In the genomic region with DNA sequence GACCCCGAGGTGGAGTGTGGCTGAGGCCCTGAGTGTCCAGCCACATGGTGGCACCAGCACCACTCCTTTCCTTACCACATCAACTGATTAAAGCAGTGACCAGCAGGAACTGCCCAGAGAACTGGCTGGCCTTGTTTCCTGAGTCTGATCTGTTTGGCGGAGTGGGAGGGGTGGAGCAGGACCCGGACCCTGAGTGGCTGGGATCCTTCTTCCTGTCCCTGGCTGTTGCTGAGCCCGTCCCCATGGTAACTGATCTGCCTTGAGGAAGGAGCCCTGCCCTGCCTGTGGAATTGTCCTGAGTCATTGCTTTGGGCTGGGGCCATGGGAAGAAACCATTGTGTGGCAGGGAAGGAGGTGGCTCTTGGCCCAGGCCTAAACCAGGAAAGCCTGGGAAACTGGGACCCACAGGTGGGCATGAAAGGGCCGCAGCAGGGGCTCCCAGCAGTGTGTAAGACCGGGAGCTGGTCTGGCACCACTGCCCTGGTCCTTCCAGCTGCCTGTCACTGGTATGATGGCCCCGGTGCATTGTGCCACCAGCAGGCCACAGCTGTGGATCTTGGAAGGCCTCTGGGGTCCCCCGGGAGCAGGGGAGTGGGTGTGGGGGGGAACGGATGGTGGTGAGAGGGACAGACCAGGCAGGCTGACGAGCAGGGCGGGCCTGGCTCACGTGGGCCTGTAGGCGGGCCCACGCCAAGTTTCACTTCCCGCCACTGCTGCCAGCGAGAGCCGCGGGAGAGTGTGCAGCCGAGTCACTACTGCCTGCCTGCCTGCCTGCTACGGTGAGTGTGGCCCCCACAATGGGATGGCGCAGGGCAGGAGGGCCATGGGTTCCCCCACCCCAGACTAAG, we compare ENCODE assay signal across 1 cellular context.
TF ChIP-seq lines count a peak whose summit lies in the region.

No MANE protein-coding gene starts in this region.

TF ChIP-seq in endothelial cell of umbilical vein, 7 proteins besides CTCF, POLR2A, EP300 and RAD21:
- TF ChIP-seq POLR2AphosphoS5 (IDR thresholded peaks at IDR 0.05; ENCODE audit: insufficient read depth, low read depth, low read length) = peak; percentile 90
- no peak for TF ChIP-seq EZH2 (IDR thresholded peaks at IDR 0.05; ENCODE audit: borderline replicate concordance, low read depth, low read length, severe bottlenecking)
- TF ChIP-seq JUN (IDR thresholded peaks at IDR 0.05; ENCODE audit: borderline replicate concordance, insufficient read depth, insufficient read length, low read depth) = no peak
- no peak for TF ChIP-seq GATA2 (IDR thresholded peaks at IDR 0.05; ENCODE audit: insufficient read depth, insufficient read length, low read depth, low read length)
- TF ChIP-seq MYC (IDR thresholded peaks at IDR 0.05; ENCODE audit: low read depth, low read length) = peak; percentile 31
- TF ChIP-seq MAX (IDR thresholded peaks at IDR 0.05; ENCODE audit: insufficient read depth, insufficient read length) = peak; percentile 66
- peak; percentile 58 for TF ChIP-seq FOS (IDR thresholded peaks at IDR 0.05; ENCODE audit: borderline replicate concordance, insufficient read depth, low read length)
